Comparison of ENCODE assay signal across 16 cellular contexts in genomic region chr6:22251331-22251730, GRCh38. TPM values are rescaled to one million over a fixed set of nuclear protein-coding genes. Genes with fewer than 3 reads are reported as not detected.
DNase-seq lines count a peak whose midpoint lies in the region; ATAC-seq, FAIRE-seq and TF ChIP-seq lines count a peak whose summit lies in the region.
"Had no signal": no experiment of that assay in that cellular context is flagged by ENCODE, and none has a peak within 500 bp of the region (broad histone marks: within the 10 kb centered on the region; RNA-seq: fewer than 3 reads in every experiment).

No MANE protein-coding gene starts in this region.

- TF ChIP-seq EP300 in gastroesophageal sphincter (IDR thresholded peaks at IDR 0.05): no peak

- H3K27ac ChIP-seq in breast epithelium (no peak overlapping the region), gastroesophageal sphincter (peak overlapping the region in 1 of 4 donors; percentile 38), small intestine (ENCODE audit: low read depth in 1 of 2, low read length in 1 of 2) (no peak overlapping the region)
- H3K27ac ChIP-seq: 22Rv1, sigmoid colon had no signal

- WGBS in gastroesophageal sphincter (ENCODE audit: low coverage in 1 of 2), 2 donors: 50 to 53% methylated on average over 1 of the region's 1 CpG
- 56 to 72% (median 62%) methylated on average over 1 of the region's 1 CpG for WGBS in small intestine, 3 donors

- H3K4me3 Mint-ChIP-seq in MCF 10A (ENCODE audit: unreplicated experiment) (no peak overlapping the region), type B pancreatic cell (no peak overlapping the region)
- H3K4me3 Mint-ChIP-seq: activated CD4-positive, alpha-beta T cell treated with anti-CD3 and anti-CD28 coated beads, Interleukin-2, amount 10 ng/mL, durations not matched to agents 24 days and 14 days; memory B cell had no signal

- intact Hi-C loops in MCF 10A (cut with micrococcal nuclease): loop anchor here (10.0 kb wide), 1 partner anchor 1193 kb away; no protein-coding TSS in a partner anchor
- intact Hi-C loops in breast epithelium (cut with DNase I; ENCODE audit: low total_unique reads): no loop called here

- H3K4me3 ChIP-seq in breast epithelium (no peak overlapping the region), gastroesophageal sphincter (no peak overlapping the region), small intestine (ENCODE audit: low read depth in 1 of 2, low read length in 2 of 2) (no peak overlapping the region)
- H3K4me3 ChIP-seq: sigmoid colon, thoracic aorta had no signal

- no peaks in the 10 kb centered on the region for H3K36me3 Mint-ChIP-seq in MCF 10A (ENCODE audit: insufficient read depth, unreplicated experiment)
- H3K36me3 Mint-ChIP-seq in type B pancreatic cell: no peaks in the 10 kb centered on the region
- H3K36me3 Mint-ChIP-seq: memory B cell had no signal

- TF ChIP-seq POLR2A in breast epithelium (IDR thresholded peaks at IDR 0.05): no peak
- TF ChIP-seq POLR2A in gastroesophageal sphincter (IDR thresholded peaks at IDR 0.05): no peak

- BruUV-seq in MCF 10A (replicated peaks; lab: Mats Ljungman, UMichigan): no TSS peak

- H3K36me3 ChIP-seq in breast epithelium (no peaks in the 10 kb centered on the region), gastroesophageal sphincter (no peaks in the 10 kb centered on the region), small intestine (ENCODE audit: control insufficient read depth in 2 of 2, insufficient read depth in 2 of 2, low read length in 2 of 2) (no peaks in the 10 kb centered on the region)
- H3K36me3 ChIP-seq: sigmoid colon, thoracic aorta had no signal

- no peak for FAIRE-seq in small intestine (lab: Jason Lieb, UNC)

- peak; percentile 59 for ATAC-seq in gastroesophageal sphincter
- no peak for ATAC-seq in HG03159 (IDR thresholded peaks at IDR 0.05; ENCODE audit: unreplicated experiment)

- no peaks in the 10 kb centered on the region for H3K27me3 Mint-ChIP-seq in MCF 10A (ENCODE audit: insufficient read depth, unreplicated experiment)
- H3K27me3 Mint-ChIP-seq in type B pancreatic cell: no peaks in the 10 kb centered on the region
- H3K27me3 Mint-ChIP-seq: activated CD4-positive, alpha-beta T cell treated with anti-CD3 and anti-CD28 coated beads, Interleukin-2, amount 10 ng/mL, durations not matched to agents 24 days and 14 days; memory B cell had no signal

- H3K9me3 Mint-ChIP-seq in MCF 10A (ENCODE audit: unreplicated experiment): no peaks in the 10 kb centered on the region
- peaks cover 18% of the 10 kb centered on the region for H3K9me3 Mint-ChIP-seq in type B pancreatic cell
- H3K9me3 Mint-ChIP-seq: activated CD4-positive, alpha-beta T cell treated with anti-CD3 and anti-CD28 coated beads, Interleukin-2, amount 10 ng/mL, durations not matched to agents 24 days and 14 days; memory B cell had no signal

- H3K4me1 ChIP-seq in breast epithelium (no peaks in the 10 kb centered on the region), gastroesophageal sphincter (no peaks in the 10 kb centered on the region), small intestine (ENCODE audit: control insufficient read depth in 2 of 2, insufficient read depth in 1 of 2, low read depth in 1 of 2, low read length in 1 of 2) (no peaks in the 10 kb centered on the region)

- H3K4me1 Mint-ChIP-seq in MCF 10A (ENCODE audit: insufficient read depth, unreplicated experiment): peaks cover 33% of the 10 kb centered on the region
- H3K4me1 Mint-ChIP-seq in type B pancreatic cell (ENCODE audit: unreplicated experiment): peaks cover 44% of the 10 kb centered on the region
- H3K4me1 Mint-ChIP-seq: activated CD4-positive, alpha-beta T cell treated with anti-CD3 and anti-CD28 coated beads, Interleukin-2, amount 10 ng/mL, durations not matched to agents 24 days and 14 days; memory B cell had no signal

- peak; percentile 52 for DNase-seq in MCF 10A (ENCODE audit: unreplicated experiment)
- DNase-seq in breast epithelium (ENCODE audit: low spot score in 2 of 2): no peak
- peak; percentile 8 for DNase-seq in amniotic stem cell (lab: John Stamatoyannopoulos, UW)
- DNase-seq in type B pancreatic cell (ENCODE audit: extremely low spot score, unreplicated experiment): no peak
- no peak for DNase-seq in small intestine
- no peak for DNase-seq in HuH-7 (ENCODE audit: low spot score)
- DNase-seq: activated CD4-positive, alpha-beta T cell treated with anti-CD3 and anti-CD28 coated beads, Interleukin-2, amount 10 ng/mL, durations not matched to agents 24 days and 14 days; activated effector memory CD4-positive, alpha-beta T cell treated with Interleukin-2 at 50 U/mL for 16 hours; glutamatergic neuron; sigmoid colon had no signal

- POLR2A ChIA-PET in MCF 10A (lab: Yijun Ruan, JAX): interaction anchor here (1.2 kb wide), 1 partner anchor 192 kb away, joined by 3 read pairs; no protein-coding TSS in a partner anchor

- no peaks in the 10 kb centered on the region for H3K27me3 ChIP-seq in breast epithelium
- H3K27me3 ChIP-seq in gastroesophageal sphincter: no peaks in the 10 kb centered on the region
- no peaks in the 10 kb centered on the region for H3K27me3 ChIP-seq in small intestine (ENCODE audit: control insufficient read depth in 2 of 2, insufficient read depth in 2 of 2, low read length in 2 of 2)
- H3K27me3 ChIP-seq: sigmoid colon had no signal

- H3K9me3 ChIP-seq in breast epithelium: no peaks in the 10 kb centered on the region
- H3K9me3 ChIP-seq in gastroesophageal sphincter: no peaks in the 10 kb centered on the region
- H3K9me3 ChIP-seq in small intestine (ENCODE audit: control insufficient read depth, low read depth): no peaks in the 10 kb centered on the region
- H3K9me3 ChIP-seq: sigmoid colon, thoracic aorta had no signal

- peak overlapping the region; percentile 85 for H3K27ac Mint-ChIP-seq in MCF 10A (ENCODE audit: low read depth, unreplicated experiment)
- peak overlapping the region; percentile 57 for H3K27ac Mint-ChIP-seq in type B pancreatic cell
- H3K27ac Mint-ChIP-seq: activated CD4-positive, alpha-beta T cell treated with anti-CD3 and anti-CD28 coated beads, Interleukin-2, amount 10 ng/mL, durations not matched to agents 24 days and 14 days; memory B cell had no signal

- no peak for TF ChIP-seq CTCF in MCF 10A (IDR thresholded peaks at IDR 0.05; ENCODE audit: unreplicated experiment)
- no peak for TF ChIP-seq CTCF in breast epithelium (IDR thresholded peaks at IDR 0.05)
- no peak for TF ChIP-seq CTCF in gastroesophageal sphincter (IDR thresholded peaks at IDR 0.05)
- no peak for TF ChIP-seq CTCF in type B pancreatic cell (conservative IDR thresholded peaks at IDR 0.05)

- CTCF ChIA-PET in MCF 10A (lab: Yijun Ruan, JAX): interaction anchor here (0.5 kb wide), 2 partner anchors 199 to 1542 kb away, joined by 3 read pairs; no protein-coding TSS in a partner anchor

RNA-seq across cellular contexts. Expression of gene PRL, which starts 45.5 kb away (rescaled TPM):
- total RNA-seq in MCF 10A (2022) (not detected in 2 replicates), breast epithelium (under 1 TPM in 1 of 3 donors, not detected in 2; 0.29 TPM), gastroesophageal sphincter (not detected), type B pancreatic cell (ENCODE audit: low replicate concordance) (0.48 TPM in 1 of 2 replicates, not detected in the other)
- polyA plus RNA-seq in small intestine: not detected
- total RNA-seq: activated CD4-positive, alpha-beta T cell treated with anti-CD3 and anti-CD28 coated beads, Interleukin-2, amount 10 ng/mL, durations not matched to agents 24 days and 14 days; sigmoid colon; T-helper 1 cell treated with Interleukin-12 subunit alpha and Interleukin-12 subunit beta and Interleukin-4 antibody, amounts not matched to agents 30 ng/mL and 1 ng/mL, for 36 hours; thoracic aorta had no signal

Comparison
In these comparisons a context has a peak if more than half of its experiments do, and no peak if none do; other contexts are left out.
1. DNase-seq: peak in MCF 10A (single experiment) and amniotic stem cell (single experiment); none in breast epithelium (0 of 2), type B pancreatic cell (single experiment), small intestine (single experiment) and HuH-7 (single experiment).